1 cellular context compared by ENCODE assay signal in genomic region chr14:75162631-75163030, GRCh38.
TF ChIP-seq lines count a peak whose summit lies in the region.

No MANE protein-coding gene starts in this region.

TF ChIP-seq in H1, 55 proteins besides CTCF, POLR2A, EP300 and RAD21:
- no peak for TF ChIP-seq ATF2 (IDR thresholded peaks at IDR 0.05; ENCODE audit: low read length)
- no peak for TF ChIP-seq TAF7 (optimal IDR thresholded peaks at IDR 0.05; ENCODE audit: borderline replicate concordance, low read depth, low read length)
- no peak for TF ChIP-seq HDAC2 (IDR thresholded peaks at IDR 0.05; ENCODE audit: borderline replicate concordance in 1 of 2, low read depth in 2 of 2, low read length in 2 of 2)
- no peak for TF ChIP-seq CHD7 (IDR thresholded peaks at IDR 0.05; ENCODE audit: insufficient replicate concordance, low read length)
- no peak for TF ChIP-seq BCL11A (IDR thresholded peaks at IDR 0.05; ENCODE audit: low read depth in 2 of 2, low read length in 2 of 2)
- TF ChIP-seq HDAC6 (IDR thresholded peaks at IDR 0.05; ENCODE audit: low read depth, low read length) = no peak
- no peak for TF ChIP-seq CBX5 (IDR thresholded peaks at IDR 0.05; ENCODE audit: low read depth, low read length)
- TF ChIP-seq SAP30 (IDR thresholded peaks at IDR 0.05; ENCODE audit: insufficient read depth, insufficient replicate concordance, low read length) = no peak
- no peak for TF ChIP-seq FOSL1 (IDR thresholded peaks at IDR 0.05; ENCODE audit: insufficient read depth, low read depth, low read length)
- TF ChIP-seq CEBPB (IDR thresholded peaks at IDR 0.05; ENCODE audit: low read depth, low read length) = no peak
- TF ChIP-seq E2F6 (IDR thresholded peaks at IDR 0.05) = no peak
- TF ChIP-seq SRF (IDR thresholded peaks at IDR 0.05; ENCODE audit: low read depth, low read length) = no peak
- no peak for TF ChIP-seq CHD2 (IDR thresholded peaks at IDR 0.05; ENCODE audit: low read length)
- TF ChIP-seq PHF8 (conservative IDR thresholded peaks at IDR 0.05; ENCODE audit: low read depth, low read length) = no peak
TF ChIP-seq in H1: peak in this region for 0.
